Comparison of ENCODE assay signal across 24 cellular contexts in genomic region chr11:8292351-8292750, GRCh38. TPM values are rescaled to one million over a fixed set of nuclear protein-coding genes. Genes with fewer than 3 reads are reported as not detected.
A peak's percentile ranks its signal among the peaks of the same experiment; 100 is the strongest.
DNase-seq lines count a peak whose midpoint lies in the region; ATAC-seq, FAIRE-seq and TF ChIP-seq lines count a peak whose summit lies in the region.
"Had no signal": no experiment of that assay in that cellular context is flagged by ENCODE, and none has a peak within 500 bp of the region (broad histone marks: within the 10 kb centered on the region; RNA-seq: fewer than 3 reads in every experiment).

No MANE protein-coding gene starts in this region.

- H3K23ac ChIP-seq in neuronal stem cell (ENCODE audit: low read depth, low read length, poor library complexity), result no peak overlapping the region

- H3K4me3 Mint-ChIP-seq in activated CD4-positive, alpha-beta memory T cell treated with anti-CD3 and anti-CD28 coated beads, Interleukin-2, amount 10 ng/mL, durations not matched to agents 7 days and 5 days, result no peak overlapping the region
- no peak overlapping the region for H3K4me3 Mint-ChIP-seq in activated CD4-positive, alpha-beta memory T cell treated with anti-CD3 and anti-CD28 coated beads for 36 hours
- H3K4me3 Mint-ChIP-seq: CD14-positive monocyte; CD8-positive, alpha-beta T cell; HFFc6 had no signal

- H2BK120ac ChIP-seq in neuronal stem cell (ENCODE audit: low read depth, low read length), result no peak overlapping the region

- H2AFZ ChIP-seq in neuronal stem cell (ENCODE audit: low read length), result no peak overlapping the region

- H3K9me3 ChIP-seq in neuronal stem cell (replicated peaks in 1 of 2; ENCODE audit: control insufficient read depth in 2 of 2, insufficient read depth in 1 of 2, low read depth in 1 of 2, low read length in 2 of 2) (no peaks in the 10 kb centered on the region), pancreas (no peaks in the 10 kb centered on the region), WERI-Rb-1 (ENCODE audit: severe bottlenecking) (no peaks in the 10 kb centered on the region)

- no peak overlapping the region for H3K27ac Mint-ChIP-seq in activated CD4-positive, alpha-beta memory T cell treated with anti-CD3 and anti-CD28 coated beads, Interleukin-2, amount 10 ng/mL, durations not matched to agents 7 days and 5 days
- no peak overlapping the region for H3K27ac Mint-ChIP-seq in activated CD4-positive, alpha-beta memory T cell treated with anti-CD3 and anti-CD28 coated beads for 36 hours
- H3K27ac Mint-ChIP-seq: CD8-positive, alpha-beta T cell; HFFc6 had no signal

- H3K4me1 ChIP-seq in neuronal stem cell (ENCODE audit: control insufficient read depth in 2 of 2, insufficient read depth in 1 of 2, low read depth in 1 of 2, low read length in 2 of 2), result peaks cover 12 to 18% of the 10 kb centered on the region in 2 donors
- H3K4me1 ChIP-seq in pancreas, result no peaks in the 10 kb centered on the region

- no peak overlapping the region for H2BK12ac ChIP-seq in neuronal stem cell (ENCODE audit: low read length)

- H3K9me3 Mint-ChIP-seq in activated CD4-positive, alpha-beta memory T cell treated with anti-CD3 and anti-CD28 coated beads, Interleukin-2, amount 10 ng/mL, durations not matched to agents 7 days and 5 days, result no peaks in the 10 kb centered on the region
- H3K9me3 Mint-ChIP-seq in activated CD4-positive, alpha-beta memory T cell treated with anti-CD3 and anti-CD28 coated beads for 36 hours, result no peaks in the 10 kb centered on the region
- H3K9me3 Mint-ChIP-seq: CD14-positive monocyte; CD8-positive, alpha-beta T cell; HFFc6 had no signal

- H3K18ac ChIP-seq in neuronal stem cell (ENCODE audit: low read length), result peak overlapping the region; percentile 39

- H3K36me3 Mint-ChIP-seq in activated CD4-positive, alpha-beta memory T cell treated with anti-CD3 and anti-CD28 coated beads, Interleukin-2, amount 10 ng/mL, durations not matched to agents 7 days and 5 days (ENCODE audit: low read depth), result no peaks in the 10 kb centered on the region
- H3K36me3 Mint-ChIP-seq in activated CD4-positive, alpha-beta memory T cell treated with anti-CD3 and anti-CD28 coated beads for 36 hours, result no peaks in the 10 kb centered on the region
- H3K36me3 Mint-ChIP-seq: CD14-positive monocyte; CD8-positive, alpha-beta T cell had no signal

- H3K27me3 Mint-ChIP-seq in activated CD4-positive, alpha-beta memory T cell treated with anti-CD3 and anti-CD28 coated beads, Interleukin-2, amount 10 ng/mL, durations not matched to agents 7 days and 5 days, result peaks cover 2% of the 10 kb centered on the region
- peaks cover 2% of the 10 kb centered on the region for H3K27me3 Mint-ChIP-seq in activated CD4-positive, alpha-beta memory T cell treated with anti-CD3 and anti-CD28 coated beads for 36 hours

- CTCF ChIA-PET in activated CD4-positive, alpha-beta memory T cell treated with anti-CD3 and anti-CD28 coated beads, Interleukin-2, amount 10 ng/mL, durations not matched to agents 7 days and 5 days (lab: Charles Lee), result no interaction called here
- CTCF ChIA-PET in activated CD4-positive, alpha-beta memory T cell treated with anti-CD3 and anti-CD28 coated beads for 36 hours (lab: Charles Lee), result no interaction called here

- DNase-seq in activated CD4-positive, alpha-beta memory T cell treated with anti-CD3 and anti-CD28 coated beads, Interleukin-2, amount 10 ng/mL, durations not matched to agents 7 days and 5 days, result peak; percentile 13
- no peak for DNase-seq in activated CD4-positive, alpha-beta memory T cell treated with anti-CD3 and anti-CD28 coated beads for 36 hours
- peak; percentile 21 for DNase-seq in H7
- peak; percentile 61 for DNase-seq in coronary artery (ENCODE audit: low spot score)
- DNase-seq in neuronal stem cell (ENCODE audit: low spot score), result no peak
- no peak for DNase-seq in pancreas
- DNase-seq in WERI-Rb-1, result no peak
- no peak for DNase-seq in dedifferentiated amniotic fluid mesenchymal stem cell (ENCODE audit: extremely low spot score)
- DNase-seq: COR-L47, DMS153, DMS79 treated with DMSO at 0.1 percent for 48 hours, EL, GOT3, HCEC 1CT, HFFc6 had no signal

- H3K4ac ChIP-seq in neuronal stem cell (ENCODE audit: low read length), result no peak overlapping the region

- POLR2A ChIA-PET in activated CD4-positive, alpha-beta memory T cell treated with anti-CD3 and anti-CD28 coated beads, Interleukin-2, amount 10 ng/mL, durations not matched to agents 7 days and 5 days (lab: Charles Lee), result no interaction called here
- POLR2A ChIA-PET in activated CD4-positive, alpha-beta memory T cell treated with anti-CD3 and anti-CD28 coated beads for 36 hours (lab: Charles Lee), result no interaction called here

- peak overlapping the region; percentile 82 for H3K14ac ChIP-seq in neuronal stem cell (ENCODE audit: low read length)

- H3K27me3 ChIP-seq in H7 (ENCODE audit: control insufficient read depth, insufficient read depth, low read length), result no peaks in the 10 kb centered on the region
- H3K27me3 ChIP-seq in neuronal stem cell (ENCODE audit: control insufficient read depth in 3 of 3, insufficient read depth in 3 of 3, low read depth in 1 of 3, low read length in 3 of 3), result peaks cover 0 to 17% (median 0%) of the 10 kb centered on the region in 3 experiments
- no peaks in the 10 kb centered on the region for H3K27me3 ChIP-seq in pancreas
- H3K27me3 ChIP-seq in WERI-Rb-1 (ENCODE audit: insufficient read depth, low read depth, severe bottlenecking), result no peaks in the 10 kb centered on the region

- H3K36me3 ChIP-seq in H7 (replicated peaks; ENCODE audit: control insufficient read depth, insufficient read depth, low read length), result no peaks in the 10 kb centered on the region
- H3K36me3 ChIP-seq in neuronal stem cell (replicated peaks in 1 of 2; ENCODE audit: control insufficient read depth in 2 of 2, insufficient read depth in 2 of 2, low read length in 2 of 2), result no peaks in the 10 kb centered on the region
- H3K36me3 ChIP-seq in pancreas, result no peaks in the 10 kb centered on the region
- no peaks in the 10 kb centered on the region for H3K36me3 ChIP-seq in WERI-Rb-1

- intact Hi-C loops in activated CD4-positive, alpha-beta memory T cell treated with anti-CD3 and anti-CD28 coated beads for 36 hours (cut with micrococcal nuclease), result no loop called here
- intact Hi-C loops in pancreas (cut with DNase I), result no loop called here

- ATAC-seq in pancreas, result no peak
- ATAC-seq: CD8-positive, alpha-beta T cell had no signal

- H3K27ac ChIP-seq in coronary artery, result no peak overlapping the region
- no peak overlapping the region for H3K27ac ChIP-seq in neuronal stem cell (replicated peaks; ENCODE audit: low read length)
- H3K27ac ChIP-seq in pancreas, result no peak overlapping the region
- no peak overlapping the region for H3K27ac ChIP-seq in WERI-Rb-1
- H3K27ac ChIP-seq: 22Rv1 had no signal

- H2AK5ac ChIP-seq in neuronal stem cell (ENCODE audit: low read depth, low read length), result peak overlapping the region; percentile 82

- TF ChIP-seq CTCF in coronary artery (IDR thresholded peaks at IDR 0.05), result no peak
- no peak for TF ChIP-seq CTCF in pancreas (IDR thresholded peaks at IDR 0.05)
- no peak for TF ChIP-seq CTCF in WERI-Rb-1 (IDR thresholded peaks at IDR 0.05; ENCODE audit: low read depth, low read length)

- H3K79me1 ChIP-seq in neuronal stem cell (ENCODE audit: low read depth, low read length), result no peaks in the 10 kb centered on the region

- H3K9ac ChIP-seq in neuronal stem cell (ENCODE audit: low read depth, low read length, poor library complexity), result no peak overlapping the region

- H4K8ac ChIP-seq in neuronal stem cell (ENCODE audit: low read depth, low read length), result no peak overlapping the region

- no peak overlapping the region for H3K4me3 ChIP-seq in H7 (ENCODE audit: insufficient read depth, low read depth, low read length)
- H3K4me3 ChIP-seq in coronary artery, result no peak overlapping the region
- no peak overlapping the region for H3K4me3 ChIP-seq in neuronal stem cell (ENCODE audit: low read length in 2 of 2)
- H3K4me3 ChIP-seq in pancreas, result no peak overlapping the region
- no peak overlapping the region for H3K4me3 ChIP-seq in WERI-Rb-1 (ENCODE audit: low read depth, low read length)

- peak overlapping the region; percentile 32 for H2BK15ac ChIP-seq in neuronal stem cell (ENCODE audit: low read length)

- WGBS in neuronal stem cell (ENCODE audit: extremely low coverage in 2 of 2, insufficient read length in 2 of 2, insufficient replicate concordance in 1 of 2), 2 donors, result no CpG with 5 or more reads among the region's 10 CpGs
- 90 to 96% methylated on average over 10 of the region's 10 CpGs for WGBS in pancreas, 2 donors

- no peaks in the 10 kb centered on the region for H3K4me1 Mint-ChIP-seq in activated CD4-positive, alpha-beta memory T cell treated with anti-CD3 and anti-CD28 coated beads, Interleukin-2, amount 10 ng/mL, durations not matched to agents 7 days and 5 days
- H3K4me1 Mint-ChIP-seq in activated CD4-positive, alpha-beta memory T cell treated with anti-CD3 and anti-CD28 coated beads for 36 hours (ENCODE audit: low read depth), result no peaks in the 10 kb centered on the region

- H3K4me2 ChIP-seq in neuronal stem cell (ENCODE audit: insufficient read depth, low read length, poor library complexity, severe bottlenecking), result no peak overlapping the region

- no peak for FAIRE-seq in pancreas (lab: Jason Lieb, UNC)
- FAIRE-seq: D721Med, G401.6, GM12891, HTR-8/SVneo had no signal

- H2BK5ac ChIP-seq in neuronal stem cell (ENCODE audit: low read length), result peak overlapping the region; percentile 76

- H4K91ac ChIP-seq in neuronal stem cell (ENCODE audit: low read depth, low read length, poor library complexity), result no peak overlapping the region

RNA-seq across cellular contexts. Expression of gene LMO1, which starts 28.7 kb away (rescaled TPM):
- not detected for total RNA-seq in activated CD4-positive, alpha-beta memory T cell treated with anti-CD3 and anti-CD28 coated beads, Interleukin-2, amount 10 ng/mL, durations not matched to agents 7 days and 5 days
- not detected for total RNA-seq in activated CD4-positive, alpha-beta memory T cell treated with anti-CD3 and anti-CD28 coated beads for 36 hours
- total RNA-seq in H7 (2014; rRNA removed; shearing (Covaris generic)), result 0.22 and 0.94 TPM in 2 replicates
- polyA plus RNA-seq in neuronal stem cell (2013, experiment 1 of 2), result 9.9 TPM
- 9.4 TPM for polyA plus RNA-seq in neuronal stem cell (2013, experiment 2 of 2)
- total RNA-seq in pancreas, result 1 to 10 TPM in 1 of 6 donors, under 1 TPM in 5; 0.14 to 1.0 (median 0.56) TPM
- polyA plus RNA-seq in pancreas, result 1 to 10 TPM; 1.3 to 6.8 TPM
- total RNA-seq: A673; CD8-positive, alpha-beta T cell; HFFc6 had no signal
- polyA plus RNA-seq: BJ, CD14-positive monocyte had no signal

Comparison
In these comparisons a context has a peak if more than half of its experiments do, and no peak if none do; other contexts are left out.
1. DNase-seq: peak in activated CD4-positive, alpha-beta memory T cell treated with anti-CD3 and anti-CD28 coated beads, Interleukin-2, amount 10 ng/mL, durations not matched to agents 7 days and 5 days (single experiment), H7 (single experiment) and coronary artery (single experiment); none in activated CD4-positive, alpha-beta memory T cell treated with anti-CD3 and anti-CD28 coated beads for 36 hours (single experiment), neuronal stem cell (single experiment), pancreas (0 of 6), WERI-Rb-1 (single experiment) and dedifferentiated amniotic fluid mesenchymal stem cell (single experiment).